ENCODE assay signal across 9 cellular contexts in genomic region chr10:60573342-60573741, GRCh38.
A peak's percentile ranks its signal among the peaks of the same experiment; 100 is the strongest.
DNase-seq lines count a peak whose midpoint lies in the region; ATAC-seq, FAIRE-seq and TF ChIP-seq lines count a peak whose summit lies in the region.
"Had no signal": no experiment of that assay in that cellular context is flagged by ENCODE, and none has a peak within 500 bp of the region (broad histone marks: within the 10 kb centered on the region; RNA-seq: fewer than 3 reads in every experiment).

No MANE protein-coding gene starts in this region.

- POLR2A ChIA-PET in IMR-90 (lab: Charles Lee; ENCODE audit: unreplicated experiment): no interaction called here

- no peak overlapping the region for H2AK5ac ChIP-seq in IMR-90 (ENCODE audit: low read depth, low read length)

- H3K79me1 ChIP-seq in IMR-90 (ENCODE audit: low read depth in 1 of 2, low read length in 2 of 2): no peaks in the 10 kb centered on the region

- no peaks in the 10 kb centered on the region for H3K9me3 Mint-ChIP-seq in astrocyte (ENCODE audit: unreplicated experiment)

- peaks cover 15% of the 10 kb centered on the region for H3K4me1 Mint-ChIP-seq in astrocyte (ENCODE audit: low read depth, unreplicated experiment)

- H3K14ac ChIP-seq in IMR-90 (replicated peaks; ENCODE audit: low read depth, low read length): no peak overlapping the region

- no peak for FAIRE-seq in astrocyte (lab: Jason Lieb, UNC)

- dilution Hi-C loops in IMR-90 (cut with HindIII; ENCODE audit: low sequenced_read_pairs, unreplicated experiment): no loop called here

- H4K5ac ChIP-seq in IMR-90 (ENCODE audit: low read depth, low read length): no peak overlapping the region

- no peaks in the 10 kb centered on the region for H3K27me3 Mint-ChIP-seq in astrocyte (ENCODE audit: low read depth, unreplicated experiment)

- no peak overlapping the region for H3K9ac ChIP-seq in IMR-90 (ENCODE audit: low read depth, low read length)
- peak overlapping the region; percentile 84 for H3K9ac ChIP-seq in astrocyte (ENCODE audit: low read length)

- H3K4ac ChIP-seq in IMR-90 (ENCODE audit: low read depth, low read length): no peak overlapping the region

- H3K4me1 ChIP-seq in IMR-90 (ENCODE audit: control insufficient read depth, insufficient read depth, low read length) (no peaks in the 10 kb centered on the region), astrocyte (ENCODE audit: insufficient read depth, low read length) (peaks cover 4% of the 10 kb centered on the region), psoas muscle (peaks cover 14% of the 10 kb centered on the region), prostate gland (replicated peaks) (peaks cover 3% of the 10 kb centered on the region)

- no peak overlapping the region for H2BK5ac ChIP-seq in IMR-90 (ENCODE audit: low read depth, low read length, poor library complexity, severe bottlenecking)

- H2BK120ac ChIP-seq in IMR-90 (ENCODE audit: low read depth, low read length): no peak overlapping the region

- H2AFZ ChIP-seq in IMR-90 (replicated peaks; ENCODE audit: low read length, poor library complexity) (no peak overlapping the region), astrocyte (ENCODE audit: low read depth, low read length) (no peak overlapping the region)

- no peak overlapping the region for H2BK15ac ChIP-seq in IMR-90 (ENCODE audit: low read depth, low read length)

- H3K36me3 ChIP-seq in GM06990 (ENCODE audit: control insufficient read depth, insufficient read depth, low read length): no peaks in the 10 kb centered on the region
- no peaks in the 10 kb centered on the region for H3K36me3 ChIP-seq in IMR-90 (ENCODE audit: control insufficient read depth, insufficient read depth, low read length)
- no peaks in the 10 kb centered on the region for H3K36me3 ChIP-seq in astrocyte (ENCODE audit: insufficient read depth, low read length)
- no peaks in the 10 kb centered on the region for H3K36me3 ChIP-seq in psoas muscle (ENCODE audit: insufficient read depth in 1 of 2, low read depth in 1 of 2)
- H3K36me3 ChIP-seq in prostate gland: no peaks in the 10 kb centered on the region

- no peak overlapping the region for H2BK20ac ChIP-seq in IMR-90 (ENCODE audit: low read depth, low read length)

- H3K27ac ChIP-seq in IMR-90 (ENCODE audit: insufficient read depth, low read length): no peak overlapping the region
- peak overlapping the region; percentile 55 for H3K27ac ChIP-seq in astrocyte (ENCODE audit: low read depth, low read length)
- peak overlapping the region; percentile 75 for H3K27ac ChIP-seq in psoas muscle
- H3K27ac ChIP-seq in prostate gland: no peak overlapping the region

- in situ Hi-C loops in IMR-90 (cut with MboI; ENCODE audit: low sequenced_read_pairs): no loop called here
- in situ Hi-C loops in GM13977 (cut with MboI; ENCODE audit: low pct_unique_long_range_greater_than_20kb, low sequenced_read_pairs, unreplicated experiment): no loop called here

- no peak overlapping the region for H3K23ac ChIP-seq in IMR-90 (ENCODE audit: low read depth, low read length)

- no peak overlapping the region for H4K8ac ChIP-seq in IMR-90 (ENCODE audit: low read depth in 2 of 2, low read length in 2 of 2)

- H3K27me3 ChIP-seq in GM06990 (replicated peaks; ENCODE audit: control insufficient read depth, insufficient read depth, low read length): no peaks in the 10 kb centered on the region
- no peaks in the 10 kb centered on the region for H3K27me3 ChIP-seq in IMR-90 (ENCODE audit: control insufficient read depth, insufficient read depth, low read length)
- no peaks in the 10 kb centered on the region for H3K27me3 ChIP-seq in astrocyte (ENCODE audit: insufficient read depth, low read length)
- no peaks in the 10 kb centered on the region for H3K27me3 ChIP-seq in psoas muscle (ENCODE audit: insufficient read depth in 3 of 3, low read length in 2 of 3)
- H3K27me3 ChIP-seq in prostate gland (replicated peaks; ENCODE audit: insufficient read depth): no peaks in the 10 kb centered on the region

- no peak overlapping the region for H3K4me3 Mint-ChIP-seq in astrocyte (ENCODE audit: unreplicated experiment)

- peak; percentile 52 for ATAC-seq in IMR-90 (ENCODE audit: low read depth)
- ATAC-seq in psoas muscle: peak; percentile 67 to 81 (median 72)

- no peak for TF ChIP-seq RAD21 in IMR-90 (IDR thresholded peaks at IDR 0.05; ENCODE audit: low read length)

- TF ChIP-seq CTCF in GM06990 (IDR thresholded peaks at IDR 0.05; ENCODE audit: insufficient read depth, low read length, poor library complexity, severe bottlenecking): no peak
- TF ChIP-seq CTCF in IMR-90 (conservative IDR thresholded peaks at IDR 0.05; ENCODE audit: low read depth, low read length): no peak
- TF ChIP-seq CTCF in astrocyte (IDR thresholded peaks at IDR 0.05; ENCODE audit: insufficient read depth, low read depth, low read length): no peak
- no peak for TF ChIP-seq CTCF in psoas muscle (IDR thresholded peaks at IDR 0.05)
- TF ChIP-seq CTCF in GM13977 (IDR thresholded peaks at IDR 0.05; ENCODE audit: extremely low read depth, insufficient read depth, missing control alignments): no peak
- no peak for TF ChIP-seq CTCF in prostate gland (IDR thresholded peaks at IDR 0.05)

- H3K56ac ChIP-seq in IMR-90 (ENCODE audit: extremely low read depth, insufficient read depth, low read length): no peak overlapping the region

- no peak overlapping the region for H4K91ac ChIP-seq in IMR-90 (ENCODE audit: insufficient read depth, low read depth, low read length)

- no peaks in the 10 kb centered on the region for H3K9me1 ChIP-seq in IMR-90 (ENCODE audit: insufficient read depth, low read length)

- DNase-seq in GM06990 (ENCODE audit: extremely low read depth, insufficient read length) (peak; percentile 5), IMR-90 (no peak), astrocyte (ENCODE audit: low read depth) (peak; percentile 44), psoas muscle (no peak), SHP77 (lab: John Stamatoyannopoulos, UW) (no peak), GM13977 (ENCODE audit: low spot score) (no peak), prostate gland (ENCODE audit: low spot score) (no peak), medulla oblongata (ENCODE audit: extremely low spot score) (no peak)
- DNase-seq: activated B cell treated with CpG ODN at 0.5 μM for 24 hours had no signal

- H4K20me1 ChIP-seq in IMR-90 (ENCODE audit: insufficient read depth, low read length) (no peaks in the 10 kb centered on the region), astrocyte (ENCODE audit: insufficient read depth, low read length) (no peaks in the 10 kb centered on the region)

- intact Hi-C loops in IMR-90 (cut with micrococcal nuclease): loop anchor here (2.0 to 5.0 kb wide), 3 partner anchors 23 to 126 kb away; no protein-coding TSS in a partner anchor
- intact Hi-C loops in psoas muscle (cut with DNase I): loop anchor here in 1 of 2 donors (10.0 kb wide), 1 partner anchor 129 kb away; no protein-coding TSS in a partner anchor
- intact Hi-C loops in prostate gland (cut with DNase I): no loop called here

- H3K36me3 Mint-ChIP-seq in astrocyte (ENCODE audit: low read depth, unreplicated experiment): no peaks in the 10 kb centered on the region

- peaks cover 23% of the 10 kb centered on the region for H3K79me2 ChIP-seq in astrocyte (ENCODE audit: insufficient read depth, low read length)

- no peak overlapping the region for H2AK9ac ChIP-seq in IMR-90 (replicated peaks; ENCODE audit: low read depth, low read length, poor library complexity)

- H3K9me3 ChIP-seq in IMR-90 (ENCODE audit: control insufficient read depth, insufficient read depth, low read length) (no peaks in the 10 kb centered on the region), astrocyte (ENCODE audit: insufficient read depth, low read depth, low read length) (no peaks in the 10 kb centered on the region), psoas muscle (no peaks in the 10 kb centered on the region), prostate gland (no peaks in the 10 kb centered on the region)

- H3K4me3 ChIP-seq in GM06990 (replicated peaks; ENCODE audit: low read depth, low read length): no peak overlapping the region
- H3K4me3 ChIP-seq in IMR-90 (ENCODE audit: insufficient read depth, low read depth, low read length): no peak overlapping the region
- H3K4me3 ChIP-seq in astrocyte (ENCODE audit: insufficient read depth, low read depth, low read length): peak overlapping the region; percentile 79
- peak overlapping the region; percentile 61 for H3K4me3 ChIP-seq in psoas muscle
- no peak overlapping the region for H3K4me3 ChIP-seq in prostate gland

- H3K4me2 ChIP-seq in IMR-90 (ENCODE audit: low read depth, low read length) (no peak overlapping the region), astrocyte (ENCODE audit: low read length) (peak overlapping the region; percentile 92)

- no CpG with 5 or more reads among the region's 1 CpG for WGBS in IMR-90 (ENCODE audit: extremely low coverage in 2 of 2, insufficient read length in 1 of 2), 2 experiments
- WGBS in psoas muscle, 3 donors: 35 to 44% (median 38%) methylated on average over 1 of the region's 1 CpG
- 79% methylated on average over 1 of the region's 1 CpG for WGBS in prostate gland

- no peak overlapping the region for H3K27ac Mint-ChIP-seq in astrocyte (ENCODE audit: unreplicated experiment)
- H3K27ac Mint-ChIP-seq: activated B cell treated with CpG ODN at 0.5 μM for 24 hours had no signal

- no TSS peak for BruUV-seq in IMR-90 (replicated peaks; lab: Mats Ljungman, UMichigan)

- no peak overlapping the region for H3K18ac ChIP-seq in IMR-90 (ENCODE audit: low read depth, low read length)

- TF ChIP-seq POLR2A in IMR-90 (IDR thresholded peaks at IDR 0.05; ENCODE audit: low read depth, low read length): no peak
- TF ChIP-seq POLR2A in prostate gland (IDR thresholded peaks at IDR 0.05): no peak

- CTCF ChIA-PET in IMR-90 (lab: Yijun Ruan, JAX): interaction anchor here (1.3 kb wide), 1 partner anchor 10 kb away, joined by 4 read pairs; no protein-coding TSS in a partner anchor

TF ChIP-seq in IMR-90, 13 proteins besides CTCF, POLR2A, EP300 and RAD21 (continues in another document):
- TF ChIP-seq SMC3 (IDR thresholded peaks at IDR 0.05; ENCODE audit: low read depth, low read length) (no peak), CHD1 (IDR thresholded peaks at IDR 0.05; ENCODE audit: low read depth, low read length) (no peak), NFE2L2 (IDR thresholded peaks at IDR 0.05; ENCODE audit: low read depth, low read length) (no peak), ELK1 (IDR thresholded peaks at IDR 0.05; ENCODE audit: borderline replicate concordance, low read depth, low read length) (no peak), RFX5 (IDR thresholded peaks at IDR 0.05; ENCODE audit: low read depth, low read length) (no peak), CEBPB (IDR thresholded peaks at IDR 0.05; ENCODE audit: low read depth, low read length) (no peak), MXI1 (IDR thresholded peaks at IDR 0.05; ENCODE audit: borderline replicate concordance, low read depth, low read length) (no peak)

Comparison
In these comparisons a context has a peak if more than half of its experiments do, and no peak if none do; other contexts are left out.
1. DNase-seq: peak in GM06990 (single experiment) and astrocyte (single experiment); none in IMR-90 (single experiment), psoas muscle (0 of 2), SHP77 (0 of 2), GM13977 (single experiment), prostate gland (single experiment) and medulla oblongata (single experiment).
2. H3K4me3 ChIP-seq: peak in astrocyte (single experiment) and psoas muscle (single experiment); none in GM06990 (single experiment), IMR-90 (single experiment) and prostate gland (0 of 2).
3. H3K27ac ChIP-seq: peak in astrocyte (single experiment) and psoas muscle (single experiment); none in IMR-90 (single experiment) and prostate gland (0 of 2).